ENCODE assay signal across 16 cellular contexts in the genomic region with DNA sequence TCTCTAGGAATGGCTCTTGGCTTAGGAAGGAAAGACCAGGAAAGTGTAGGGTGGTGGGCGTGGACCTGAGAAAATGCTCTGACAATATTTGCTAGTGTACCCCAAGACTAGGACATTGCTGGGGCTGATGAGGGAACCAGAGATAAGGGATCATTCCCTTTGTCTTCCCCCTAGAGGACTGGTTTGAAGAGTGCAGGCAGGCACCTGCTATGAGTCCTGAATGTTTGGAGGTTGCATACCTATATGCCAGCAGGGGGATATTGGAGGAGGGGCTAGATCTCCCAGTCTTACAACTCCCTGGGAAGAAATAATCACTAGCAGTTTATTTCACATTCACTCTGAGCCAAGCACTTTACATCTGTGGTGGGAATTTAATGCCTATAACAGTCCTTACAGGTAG. TPM values are rescaled to one million over a fixed set of nuclear protein-coding genes. Genes with fewer than 3 reads are reported as not detected.
DNase-seq lines count a peak whose midpoint lies in the region; FAIRE-seq and TF ChIP-seq lines count a peak whose summit lies in the region.
"Had no signal": no experiment of that assay in that cellular context is flagged by ENCODE, and none has a peak within 500 bp of the region (broad histone marks: within the 10 kb centered on the region; RNA-seq: fewer than 3 reads in every experiment).

No MANE protein-coding gene starts in this region.

- no peaks in the 10 kb centered on the region for H3K79me2 ChIP-seq in MM.1S (ENCODE audit: low read length)
- no peaks in the 10 kb centered on the region for H3K79me2 ChIP-seq in neural progenitor cell (ENCODE audit: low read depth)

- H3K4me1 Mint-ChIP-seq in neural progenitor cell: no peaks in the 10 kb centered on the region

- POLR2A ChIA-PET in GM10248 (lab: Yijun Ruan, JAX): no interaction called here

- H3K9me3 ChIP-seq in MM.1S (replicated peaks; ENCODE audit: insufficient read depth, low read length) (no peaks in the 10 kb centered on the region), neural progenitor cell (ENCODE audit: low read depth) (no peaks in the 10 kb centered on the region)
- H3K9me3 ChIP-seq: body of pancreas, upper lobe of left lung had no signal

- H3K36me3 ChIP-seq in MM.1S (replicated peaks; ENCODE audit: insufficient read depth, low read length) (no peaks in the 10 kb centered on the region), bronchial epithelial cell (ENCODE audit: control insufficient read depth, insufficient read depth, low read length) (no peaks in the 10 kb centered on the region), neural progenitor cell (no peaks in the 10 kb centered on the region)
- H3K36me3 ChIP-seq: upper lobe of left lung had no signal

- H3F3A ChIP-seq in MM.1S (ENCODE audit: insufficient read depth, low read length) (no peaks in the 10 kb centered on the region), neural progenitor cell (ENCODE audit: low read depth) (no peaks in the 10 kb centered on the region)

- CTCF ChIA-PET in GM10248 (lab: Yijun Ruan, JAX): no interaction called here

- peaks cover 7% of the 10 kb centered on the region for H3K27me3 Mint-ChIP-seq in neural progenitor cell (ENCODE audit: insufficient read depth, low read depth)
- H3K27me3 Mint-ChIP-seq: CD4-positive, alpha-beta memory T cell; stimulated activated naive B cell treated with anti-CD40 and anti-IgM and Interleukin-4, amounts not matched to agents 10 μg/mL and 1 μg/mL and 100 μg/mL, for 72 hours had no signal

- H3K9me2 ChIP-seq in MM.1S (replicated peaks; ENCODE audit: insufficient read depth, low read length): no peaks in the 10 kb centered on the region

- no peak overlapping the region for H3K4me2 ChIP-seq in MM.1S (ENCODE audit: low read depth, low read length)
- no peak overlapping the region for H3K4me2 ChIP-seq in neural progenitor cell

- H2AFZ ChIP-seq in MM.1S (ENCODE audit: low read length) (no peak overlapping the region), neural progenitor cell (replicated peaks) (no peak overlapping the region)

- H3K4me3 ChIP-seq in MM.1S (ENCODE audit: low read length) (no peak overlapping the region), bronchial epithelial cell (ENCODE audit: low read depth, low read length) (no peak overlapping the region), neural progenitor cell (no peak overlapping the region)
- H3K4me3 ChIP-seq: body of pancreas, upper lobe of left lung had no signal

- H3K27me3 ChIP-seq in MM.1S (replicated peaks; ENCODE audit: insufficient read depth, low read length) (no peaks in the 10 kb centered on the region), bronchial epithelial cell (ENCODE audit: control insufficient read depth, insufficient read depth, low read length) (no peaks in the 10 kb centered on the region), neural progenitor cell (no peaks in the 10 kb centered on the region)
- H3K27me3 ChIP-seq: body of pancreas, upper lobe of left lung had no signal

- no peak overlapping the region for H3K4me3 Mint-ChIP-seq in neural progenitor cell
- H3K4me3 Mint-ChIP-seq: CD4-positive, alpha-beta memory T cell; stimulated activated naive B cell treated with anti-CD40 and anti-IgM and Interleukin-4, amounts not matched to agents 10 μg/mL and 1 μg/mL and 100 μg/mL, for 72 hours had no signal

- FAIRE-seq in bronchial epithelial cell (lab: Jason Lieb, UNC): no peak

- peak; percentile 46 for DNase-seq in DMS53 (lab: John Stamatoyannopoulos, UW)
- no peak for DNase-seq in DMS53 treated with DMSO at 0.1 percent for 48 hours (lab: John Stamatoyannopoulos, UW; ENCODE audit: unreplicated experiment)
- no peak for DNase-seq in MM.1S
- DNase-seq in bronchial epithelial cell (ENCODE audit: low read depth): no peak
- DNase-seq in neural progenitor cell (ENCODE audit: low spot score): peak; percentile 38
- DNase-seq in GM10248 (ENCODE audit: extremely low spot score): no peak
- DNase-seq in LoVo (ENCODE audit: low spot score): no peak
- no peak for DNase-seq in SHP77 (lab: John Stamatoyannopoulos, UW)
- DNase-seq: activated CD4-positive, CD25-positive, alpha-beta regulatory T cell; activated naive CD4-positive, alpha-beta T cell; body of pancreas; CD4-positive, alpha-beta memory T cell; HCEC 1CT; MV-4-11; stimulated activated naive B cell treated with anti-CD40 and anti-IgM and Interleukin-4, amounts not matched to agents 10 μg/mL and 1 μg/mL and 100 μg/mL, for 72 hours; upper lobe of left lung had no signal

- H3K9ac ChIP-seq in MM.1S (ENCODE audit: low read length) (no peak overlapping the region), neural progenitor cell (no peak overlapping the region)

- H3K36me3 Mint-ChIP-seq in neural progenitor cell: no peaks in the 10 kb centered on the region
- H3K36me3 Mint-ChIP-seq: CD4-positive, alpha-beta memory T cell had no signal

- H4K20me1 ChIP-seq in MM.1S (ENCODE audit: insufficient read depth, low read length) (no peaks in the 10 kb centered on the region), neural progenitor cell (ENCODE audit: low read depth) (no peaks in the 10 kb centered on the region)

- no peaks in the 10 kb centered on the region for H3K4me1 ChIP-seq in MM.1S (ENCODE audit: low read length)
- no peaks in the 10 kb centered on the region for H3K4me1 ChIP-seq in neural progenitor cell

- peak; percentile 22 for TF ChIP-seq CTCF in MM.1S (IDR thresholded peaks at IDR 0.05; ENCODE audit: low read length)
- peak; percentile 15 for TF ChIP-seq CTCF in bronchial epithelial cell (IDR thresholded peaks at IDR 0.05; ENCODE audit: insufficient read depth, low read length, severe bottlenecking)
- peak; percentile 38 for TF ChIP-seq CTCF in neural progenitor cell (IDR thresholded peaks at IDR 0.05)
- no peak for TF ChIP-seq CTCF in GM10248 (IDR thresholded peaks at IDR 0.05; ENCODE audit: control extremely low read depth, extremely low read depth, low read depth, missing control alignments)

- H3K27ac Mint-ChIP-seq in neural progenitor cell: no peak overlapping the region
- H3K27ac Mint-ChIP-seq: CD4-positive, alpha-beta memory T cell; stimulated activated naive B cell treated with anti-CD40 and anti-IgM and Interleukin-4, amounts not matched to agents 10 μg/mL and 1 μg/mL and 100 μg/mL, for 72 hours had no signal

- H3K27ac ChIP-seq in MM.1S (ENCODE audit: low read length): no peak overlapping the region
- H3K27ac ChIP-seq in neural progenitor cell: no peak overlapping the region
- H3K27ac ChIP-seq: body of pancreas, upper lobe of left lung had no signal

- no peaks in the 10 kb centered on the region for H3K9me3 Mint-ChIP-seq in neural progenitor cell
- H3K9me3 Mint-ChIP-seq: CD4-positive, alpha-beta memory T cell; stimulated activated naive B cell treated with anti-CD40 and anti-IgM and Interleukin-4, amounts not matched to agents 10 μg/mL and 1 μg/mL and 100 μg/mL, for 72 hours had no signal

RNA-seq across cellular contexts. Expression of a gene that starts 6.0 kb away (rescaled TPM):
- total RNA-seq in bronchial epithelial cell (31.3 and 46.1 TPM in 2 replicates), neural progenitor cell (ENCODE audit: low replicate concordance) (17.4 and 28.2 TPM in 2 replicates)

RNA-seq across cellular contexts. Expression of a gene that starts 23.0 kb away (rescaled TPM):
- 11.1 and 12.5 TPM in 2 replicates for total RNA-seq in bronchial epithelial cell
- total RNA-seq in neural progenitor cell (ENCODE audit: low replicate concordance): 33.2 and 55.8 TPM in 2 replicates

Comparison
In these comparisons a context has a peak if more than half of its experiments do, and no peak if none do; other contexts are left out.
1. DNase-seq: peak in DMS53 (single experiment) and neural progenitor cell (single experiment); none in DMS53 treated with DMSO at 0.1 percent for 48 hours (single experiment), MM.1S (single experiment), bronchial epithelial cell (single experiment), GM10248 (single experiment), LoVo (single experiment) and SHP77 (0 of 2).